In the genomic region with DNA sequence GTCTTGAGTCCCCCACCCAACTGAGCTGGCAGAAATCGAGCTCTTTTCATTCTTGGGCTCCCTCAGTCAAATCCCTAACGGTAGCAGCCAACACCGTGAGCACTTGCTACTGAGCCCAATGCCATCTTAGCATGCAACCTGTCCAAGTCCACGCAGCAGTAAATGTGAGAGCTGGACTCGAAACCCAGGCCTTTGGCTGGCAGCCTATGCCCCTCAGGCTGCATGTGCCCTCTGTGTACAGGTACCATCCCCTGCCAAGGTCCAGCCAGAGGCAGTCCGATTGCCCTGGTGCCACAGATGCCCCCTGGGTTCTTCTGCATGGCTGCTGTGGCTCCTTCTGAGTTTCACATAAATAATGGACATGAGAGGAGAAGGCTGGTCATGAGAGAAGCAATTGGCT, we compare ENCODE assay signal across 15 cellular contexts. TPM values are rescaled to one million over a fixed set of nuclear protein-coding genes. Genes with fewer than 3 reads are reported as not detected.
DNase-seq lines count a peak whose midpoint lies in the region; ATAC-seq and TF ChIP-seq lines count a peak whose summit lies in the region.
"Had no signal": no experiment of that assay in that cellular context is flagged by ENCODE, and none has a peak within 500 bp of the region (broad histone marks: within the 10 kb centered on the region; RNA-seq: fewer than 3 reads in every experiment).

No MANE protein-coding gene starts in this region.

- 69 to 85% methylated on average over 6 of the region's 6 CpGs for WGBS in sigmoid colon, 2 donors

- H3K27me3 Mint-ChIP-seq in CD4-positive, CD25-positive, alpha-beta regulatory T cell: peaks cover 4% of the 10 kb centered on the region
- no peaks in the 10 kb centered on the region for H3K27me3 Mint-ChIP-seq in central memory CD8-positive, alpha-beta T cell

- no peaks in the 10 kb centered on the region for H3K9me3 ChIP-seq in CD4-positive, CD25-positive, alpha-beta regulatory T cell (ENCODE audit: control insufficient read depth in 2 of 2, low read length in 2 of 2)
- no peaks in the 10 kb centered on the region for H3K9me3 ChIP-seq in sigmoid colon

- peak overlapping the region in 2 of 4 donors; percentile 7 to 40 for H3K4me3 Mint-ChIP-seq in CD4-positive, CD25-positive, alpha-beta regulatory T cell
- no peak overlapping the region for H3K4me3 Mint-ChIP-seq in central memory CD8-positive, alpha-beta T cell

- no peaks in the 10 kb centered on the region for H3K36me3 ChIP-seq in CD4-positive, CD25-positive, alpha-beta regulatory T cell (ENCODE audit: control insufficient read depth, insufficient read depth, low read length)
- H3K36me3 ChIP-seq in sigmoid colon: no peaks in the 10 kb centered on the region

- H3K27ac ChIP-seq in CD4-positive, CD25-positive, alpha-beta regulatory T cell (ENCODE audit: insufficient read depth, low read length, poor library complexity, severe bottlenecking): peak overlapping the region; percentile 60
- peak overlapping the region in 3 of 4 donors; percentile 16 to 53 (median 50) for H3K27ac ChIP-seq in sigmoid colon

- no peaks in the 10 kb centered on the region for H3K36me3 Mint-ChIP-seq in CD4-positive, CD25-positive, alpha-beta regulatory T cell
- H3K36me3 Mint-ChIP-seq in central memory CD8-positive, alpha-beta T cell (ENCODE audit: insufficient read depth): no peaks in the 10 kb centered on the region

- peaks cover 0 to 2% (median 0%) of the 10 kb centered on the region in 7 donors for H3K9me3 Mint-ChIP-seq in CD4-positive, CD25-positive, alpha-beta regulatory T cell
- H3K9me3 Mint-ChIP-seq in central memory CD8-positive, alpha-beta T cell: no peaks in the 10 kb centered on the region

- H3K4me3 ChIP-seq in CD4-positive, CD25-positive, alpha-beta regulatory T cell (ENCODE audit: low read depth, low read length): no peak overlapping the region
- H3K4me3 ChIP-seq in GM12865 (ENCODE audit: low read depth, low read length) (peak overlapping the region; percentile 61), sigmoid colon (no peak overlapping the region)

- no peak for TF ChIP-seq POLR2A in sigmoid colon (IDR thresholded peaks at IDR 0.05)

- H3K27me3 ChIP-seq in CD4-positive, CD25-positive, alpha-beta regulatory T cell (ENCODE audit: control insufficient read depth, insufficient read depth, low read length): no peaks in the 10 kb centered on the region
- no peaks in the 10 kb centered on the region for H3K27me3 ChIP-seq in sigmoid colon

- peaks cover 10 to 52% (median 24%) of the 10 kb centered on the region in 4 donors for H3K4me1 Mint-ChIP-seq in CD4-positive, CD25-positive, alpha-beta regulatory T cell
- peaks cover 49% of the 10 kb centered on the region for H3K4me1 Mint-ChIP-seq in central memory CD8-positive, alpha-beta T cell

- peaks cover 14% of the 10 kb centered on the region for H3K4me1 ChIP-seq in CD4-positive, CD25-positive, alpha-beta regulatory T cell (ENCODE audit: control insufficient read depth, insufficient read depth, low read length, poor library complexity, severe bottlenecking)
- H3K4me1 ChIP-seq in sigmoid colon: peaks cover 0 to 10% (median 4%) of the 10 kb centered on the region in 4 donors

- no peak for TF ChIP-seq EP300 in sigmoid colon (IDR thresholded peaks at IDR 0.05)

- intact Hi-C loops in sigmoid colon (cut with DNase I): no loop called here

- H3K27ac Mint-ChIP-seq in CD4-positive, CD25-positive, alpha-beta regulatory T cell: peak overlapping the region in 1 of 3 donors; percentile 87
- peak overlapping the region; percentile 88 for H3K27ac Mint-ChIP-seq in central memory CD8-positive, alpha-beta T cell (ENCODE audit: low read depth)

- TF ChIP-seq CTCF in GM12865 (IDR thresholded peaks at IDR 0.05; ENCODE audit: insufficient read depth, low read depth, low read length, missing control alignments) (no peak), sigmoid colon (IDR thresholded peaks at IDR 0.05) (no peak)

- no peak for DNase-seq in CD4-positive, CD25-positive, alpha-beta regulatory T cell
- no peak for DNase-seq in GM12865 (ENCODE audit: low read depth)
- no peak for DNase-seq in central memory CD8-positive, alpha-beta T cell (ENCODE audit: low spot score in 2 of 2)
- no peak for DNase-seq in sigmoid colon
- DNase-seq in C1 segment of cervical spinal cord (lab: John Stamatoyannopoulos, UW): no peak
- DNase-seq: activated naive CD4-positive, alpha-beta T cell treated with anti-CD3 and anti-CD28 coated beads, Interleukin-2, amount 50 U/mL, for 16 hours; COR-L47; effector CD8-positive, alpha-beta T cell; foreskin melanocyte; NCI-H1694 treated with DMSO at 0.1 percent for 48 hours; NCI-H524; stimulated activated CD4-positive, alpha-beta T cell treated with anti-CD3 and anti-CD28 coated beads, Interleukin-1b, Interleukin-23, amount 100 ng/mL, for 48 hours had no signal

- ATAC-seq in CD4-positive, CD25-positive, alpha-beta regulatory T cell (ENCODE audit: low read depth in 2 of 2): no peak
- no peak for ATAC-seq in central memory CD8-positive, alpha-beta T cell (replicated peaks; ENCODE audit: extremely low read depth, poor library complexity, severe bottlenecking)
- ATAC-seq in GM19395 (IDR thresholded peaks at IDR 0.05; ENCODE audit: unreplicated experiment): no peak
- ATAC-seq in HG03097 (IDR thresholded peaks at IDR 0.05; ENCODE audit: low FRiP score, unreplicated experiment): no peak

RNA-seq across cellular contexts. Expression of gene TMEM273, which starts 1.2 kb away (rescaled TPM):
- 7.9 TPM for total RNA-seq in CD4-positive, CD25-positive, alpha-beta regulatory T cell
- 10 to 100 TPM; 16.4 to 46.2 (median 35.8) TPM for polyA plus RNA-seq in CD4-positive, CD25-positive, alpha-beta regulatory T cell
- 10 to 100 TPM in 2 of 4 donors, 1 to 10 TPM in 2; 8.0 to 17.8 (median 9.9) TPM for total RNA-seq in sigmoid colon
- 10 to 100 TPM in 2 of 3 donors, 1 to 10 TPM in 1; 5.4 to 15.6 (median 11.1) TPM for polyA plus RNA-seq in sigmoid colon

RNA-seq across cellular contexts. Expression of gene FAM170B, which starts 55.6 kb away (rescaled TPM):
- not detected for total RNA-seq in CD4-positive, CD25-positive, alpha-beta regulatory T cell
- not detected for polyA plus RNA-seq in CD4-positive, CD25-positive, alpha-beta regulatory T cell
- total RNA-seq in sigmoid colon: not detected
- polyA plus RNA-seq in sigmoid colon: not detected
- total RNA-seq: pulmonary artery endothelial cell had no signal
